In the genomic region with DNA sequence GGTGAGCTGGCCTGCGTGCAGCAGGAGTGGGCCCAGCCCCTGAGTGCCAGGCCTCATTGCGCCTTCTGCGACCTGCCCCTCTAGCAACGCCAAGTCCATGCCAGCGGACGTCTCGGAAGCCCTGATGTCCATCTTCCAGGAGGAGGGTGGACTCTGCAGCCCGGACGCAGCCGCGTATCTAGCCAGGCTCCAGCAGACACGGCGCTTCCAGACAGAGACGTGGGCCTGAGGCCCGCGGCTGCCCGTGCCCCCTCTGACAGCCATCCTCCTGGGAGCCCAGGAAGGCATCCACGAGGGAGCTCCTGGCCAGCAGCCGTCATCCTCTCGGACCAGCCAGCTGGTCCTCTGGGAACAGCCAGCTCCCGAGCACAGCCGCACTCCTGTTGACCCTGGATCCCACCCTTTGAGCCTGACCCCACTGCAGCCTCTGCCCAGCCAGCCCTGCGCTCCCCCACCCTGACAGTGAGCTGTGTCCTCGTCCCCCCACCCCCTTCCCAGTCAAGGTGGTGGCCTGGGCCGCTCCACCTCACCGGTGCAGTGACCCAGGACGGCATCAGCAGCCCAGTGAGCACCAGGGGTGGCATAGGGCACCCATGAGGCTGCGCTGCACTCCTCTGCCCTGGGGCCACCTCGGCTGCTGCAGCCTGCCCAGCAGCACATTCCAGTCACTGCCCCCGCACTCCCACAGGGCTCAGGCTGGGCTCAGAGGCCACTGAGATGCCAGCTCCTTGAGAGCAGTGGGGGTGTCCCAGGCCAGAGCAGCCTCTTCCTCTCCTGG, we compare ENCODE assay signal across 16 cellular contexts. TPM values are rescaled to one million over a fixed set of nuclear protein-coding genes. Genes with fewer than 3 reads are reported as not detected.
A peak's percentile ranks its signal among the peaks of the same experiment; 100 is the strongest.
DNase-seq lines count a peak whose midpoint lies in the region; ATAC-seq, FAIRE-seq and TF ChIP-seq lines count a peak whose summit lies in the region.
"Had no signal": no experiment of that assay in that cellular context is flagged by ENCODE, and none has a peak within 500 bp of the region (broad histone marks: within the 10 kb centered on the region; RNA-seq: fewer than 3 reads in every experiment).

No MANE protein-coding gene starts in this region.

- peaks cover 18% of the 10 kb centered on the region; the same call in 2 of the 3 replicates for H3K79me2 ChIP-seq in K562 (ENCODE audit: control insufficient read depth, insufficient read depth, low read length)

- no peak for TF ChIP-seq POLR2A in K562 (conservative IDR thresholded peaks at IDR 0.05)

- no peak for ATAC-seq in K562
- no peak for ATAC-seq in SK-N-SH treated with all-trans-retinoic acid at 6 μM for 48 hours
- ATAC-seq in GM21717 (IDR thresholded peaks at IDR 0.05; ENCODE audit: unreplicated experiment) = no peak
- ATAC-seq: CD8-positive, alpha-beta T cell had no signal

- TF ChIP-seq EP300 in K562 (IDR thresholded peaks at IDR 0.05; ENCODE audit: low read length) = no peak

- CTCF ChIA-PET in K562 (lab: Yijun Ruan, JAX; ENCODE audit: low intra/inter-chr PET ratio) = no interaction called here

- peaks cover 35% of the 10 kb centered on the region; the same call in 2 of the 3 replicates for H3K36me3 ChIP-seq in K562 (ENCODE audit: control insufficient read depth, insufficient read depth, low read length)
- H3K36me3 ChIP-seq: colonic mucosa had no signal

- 92% methylated on average over 24 of the region's 30 CpGs for WGBS in K562 (ENCODE audit: insufficient coverage, low coverage, missing lambda C conversion rate)

- FAIRE-seq in K562 (lab: Jason Lieb, UNC) = no peak
- FAIRE-seq: A549, frontal cortex had no signal

- H3K27me3 ChIP-seq in K562 (ENCODE audit: control insufficient read depth in 2 of 2, insufficient read depth in 2 of 2, low read length in 2 of 2) = no peaks in the 10 kb centered on the region
- H3K27me3 ChIP-seq: colonic mucosa, SJSA1 had no signal

- BruUV-seq in K562 (replicated peaks; lab: Mats Ljungman, UMichigan) = no TSS peak

- no peak overlapping the region for H2AFZ ChIP-seq in K562 (ENCODE audit: low read depth, low read length)

- in situ Hi-C loops in K562 (cut with MboI) = no loop called here

- H3K27ac ChIP-seq in 22Rv1 (peak overlapping the region; percentile 97), K562 (ENCODE audit: extremely low read depth, low read depth, low read length) (no peak overlapping the region)
- H3K27ac ChIP-seq: A549, SJSA1 had no signal

- H4K20me1 ChIP-seq in K562 (replicated peaks; ENCODE audit: control insufficient read depth, insufficient read depth, low read length) = peaks cover 2% of the 10 kb centered on the region; the same call in 1 of the 2 replicates

- H3K9me3 ChIP-seq in K562 (replicated peaks; ENCODE audit: control insufficient read depth, insufficient read depth, low read depth, low read length) = no peaks in the 10 kb centered on the region
- H3K9me3 ChIP-seq: A549, colonic mucosa, left lung, SJSA1 had no signal

- TF ChIP-seq CTCF in 22Rv1 (IDR thresholded peaks at IDR 0.05) = no peak
- no peak for TF ChIP-seq CTCF in K562 (IDR thresholded peaks at IDR 0.05 in 2 of 3, conservative IDR thresholded peaks at IDR 0.05 in 1 of 3; ENCODE audit: insufficient read depth in 2 of 3, low read depth in 1 of 3, low read length in 3 of 3)

- TF ChIP-seq RAD21 in K562 (CRISPR knock-in tag; conservative IDR thresholded peaks at IDR 0.05 in 1 of 2, IDR thresholded peaks at IDR 0.05 in 1 of 2) = no peak

- H3K4me1 ChIP-seq in K562 (replicated peaks in 1 of 2; ENCODE audit: control insufficient read depth in 2 of 2, insufficient read depth in 2 of 2, low read length in 2 of 2) = peaks cover 27 to 88% of the 10 kb centered on the region in 2 experiments

- H3K4me2 ChIP-seq in K562 (ENCODE audit: insufficient read depth, low read length) = no peak overlapping the region; the same call in 1 of the 2 replicates
- H3K4me2 ChIP-seq: A549 had no signal

- no peak for DNase-seq in K562 (ENCODE audit: extremely low read depth in 1 of 4, low spot score in 3 of 4)
- DNase-seq: activated CD8-positive, alpha-beta memory T cell treated with anti-CD3 and anti-CD28 coated beads, Interleukin-2, amount 50 U/mL, for 4 hours; activated naive CD4-positive, alpha-beta T cell treated with Interleukin-2 at 50 U/mL for 16 hours; CD8-positive, alpha-beta T cell; DMS79 treated with DMSO at 0.1 percent for 48 hours; NCI-H187 treated with DMSO at 0.1 percent for 48 hours; occipital lobe; T-helper 9 cell had no signal

- intact Hi-C loops in K562 (cut with micrococcal nuclease) = no loop called here

- no peaks in the 10 kb centered on the region for H3K9me1 ChIP-seq in K562 (ENCODE audit: control insufficient read depth, insufficient read depth, low read length)

- POLR2A ChIA-PET in K562 (lab: Yijun Ruan, JAX) = interaction anchor here (0.6 to 1.6 kb wide), 6 partner anchors 10 to 89 kb away, joined by 3 to 5 read pairs (median 4); no protein-coding TSS in a partner anchor

- no peak overlapping the region for H3K4me3 ChIP-seq in K562
- H3K4me3 ChIP-seq: A549, SJSA1 had no signal

- peak overlapping the region in 1 of 2 experiments; percentile 92; a peak in 2 of 4 replicates for H3K9ac ChIP-seq in K562 (ENCODE audit: insufficient read depth in 1 of 2, low read depth in 2 of 2, low read length in 2 of 2)

RNA-seq across cellular contexts. Expression of gene RNF208, which starts 5.7 kb away (rescaled TPM):
- 0.97 and 2.3 TPM in 2 replicates for total RNA-seq in K562 (2011; cell fraction: chromatin; rRNA removed; ENCODE audit: low replicate concordance)
- 2.1 and 2.3 TPM in 2 replicates for total RNA-seq in K562 (2011; cell fraction: nucleolus; rRNA removed)
- total RNA-seq in K562 (2011; cell fraction: nucleoplasm; rRNA removed) = 0.61 and 1.8 TPM in 2 replicates
- total RNA-seq in K562 (2014; rRNA removed) (0.50 and 0.90 TPM in 2 replicates), K562 (2014; rRNA removed; fragmentation: Illumina TruSeq; extraction: Trizol) (not detected in 2 replicates), K562 (2015; rRNA removed; fragmentation: Illumina TruSeq; extraction: Trizol) (0.47 and 0.49 TPM in 2 replicates), K562 (2021) (6.6 and 6.9 TPM in 2 replicates)
- polyA plus RNA-seq in K562 (2011; rRNA removed) (0.15 and 1.3 TPM in 2 replicates), K562 (2014; fragmentation: Illumina TruSeq; extraction: Trizol) (0.62 and 2.4 TPM in 2 replicates), K562 (2014; fragmentation: Nextera tagmentation; extraction: Ambion mirVana) (under 1 TPM in 1 of 2 experiments, not detected in 1; 0.18 TPM), K562 (2014; rRNA removed) (3.1 and 5.1 TPM in 2 replicates)
- 0.40 and 1.2 TPM in 2 replicates for polyA plus RNA-seq in K562 (2011; cell fraction: cytosol; rRNA removed)
- polyA plus RNA-seq in K562 (2011; cell fraction: nucleus; rRNA removed) = 9.0 and 9.2 TPM in 2 replicates
- 6.0 and 7.9 TPM in 2 replicates for polyA plus RNA-seq in K562 (2012)
- not detected in 2 replicates for polyA minus RNA-seq in K562 (2011; rRNA and poly(A)+ RNA removed)
- polyA minus RNA-seq in K562 (2011; cell fraction: cytosol; rRNA and poly(A)+ RNA removed) = 2.1 and 3.4 TPM in 2 replicates
- 0.78 and 0.81 TPM in 2 replicates for polyA minus RNA-seq in K562 (2011; cell fraction: nucleus; rRNA and poly(A)+ RNA removed)
- total RNA-seq: SJSA1 had no signal

RNA-seq across cellular contexts. Expression of gene CYSRT1, which starts 8.6 kb away (rescaled TPM):
- 1.2 TPM in 1 of 2 replicates, not detected in the other for total RNA-seq in K562 (2011; cell fraction: chromatin; rRNA removed; ENCODE audit: low replicate concordance)
- 0.92 and 1.2 TPM in 2 replicates for total RNA-seq in K562 (2011; cell fraction: nucleolus; rRNA removed)
- 0.46 and 0.51 TPM in 2 replicates for total RNA-seq in K562 (2011; cell fraction: nucleoplasm; rRNA removed)
- 0.41 and 0.73 TPM in 2 replicates for total RNA-seq in K562 (2014; rRNA removed)
- total RNA-seq in K562 (2014; rRNA removed; fragmentation: Illumina TruSeq; extraction: Trizol) = not detected in 2 replicates
- total RNA-seq in K562 (2015; rRNA removed; fragmentation: Illumina TruSeq; extraction: Trizol) = 0.22 and 0.60 TPM in 2 replicates
- total RNA-seq in K562 (2021) = 0.22 and 0.60 TPM in 2 replicates
- 0.24 and 0.91 TPM in 2 replicates for polyA plus RNA-seq in K562 (2011; rRNA removed)
- 0.66 and 2.3 TPM in 2 replicates for polyA plus RNA-seq in K562 (2011; cell fraction: cytosol; rRNA removed)
- polyA plus RNA-seq in K562 (2011; cell fraction: nucleus; rRNA removed) = 0.42 and 0.61 TPM in 2 replicates
- 0.47 and 1.4 TPM in 2 replicates for polyA plus RNA-seq in K562 (2012)
- polyA plus RNA-seq in K562 (2014; fragmentation: Illumina TruSeq; extraction: Trizol) = 0.32 TPM in 1 of 2 replicates, not detected in the other
- under 1 TPM in 1 of 2 experiments, not detected in 1; 0.04 TPM for polyA plus RNA-seq in K562 (2014; fragmentation: Nextera tagmentation; extraction: Ambion mirVana)
- polyA plus RNA-seq in K562 (2014; rRNA removed) = 0.15 and 1.4 TPM in 2 replicates
- polyA minus RNA-seq in K562 (2011; rRNA and poly(A)+ RNA removed) = 0.32 TPM in 1 of 2 replicates, not detected in the other
- not detected in 2 replicates for polyA minus RNA-seq in K562 (2011; cell fraction: cytosol; rRNA and poly(A)+ RNA removed)
- polyA minus RNA-seq in K562 (2011; cell fraction: nucleus; rRNA and poly(A)+ RNA removed) = 0.54 and 0.56 TPM in 2 replicates
- total RNA-seq: occipital lobe had no signal

RNA-seq across cellular contexts. Expression of gene NDOR1, which starts 10.9 kb away (rescaled TPM):
- 31.8 and 95.9 TPM in 2 replicates for total RNA-seq in K562 (2011; cell fraction: chromatin; rRNA removed; ENCODE audit: low replicate concordance)
- total RNA-seq in K562 (2011; cell fraction: nucleolus; rRNA removed) = 71.7 and 83.3 TPM in 2 replicates
- 36.2 and 42.8 TPM in 2 replicates for total RNA-seq in K562 (2011; cell fraction: nucleoplasm; rRNA removed)
- total RNA-seq in K562 (2014; rRNA removed) (15.7 and 30.2 TPM in 2 replicates), K562 (2014; rRNA removed; fragmentation: Illumina TruSeq; extraction: Trizol) (1.9 and 2.7 TPM in 2 replicates), K562 (2015; rRNA removed; fragmentation: Illumina TruSeq; extraction: Trizol) (11.0 and 11.3 TPM in 2 replicates), K562 (2021) (32.6 and 36.9 TPM in 2 replicates)
- polyA plus RNA-seq in K562 (2011; rRNA removed) (5.6 and 11.5 TPM in 2 replicates), K562 (2014; fragmentation: Illumina TruSeq; extraction: Trizol) (6.9 and 17.5 TPM in 2 replicates), K562 (2014; fragmentation: Nextera tagmentation; extraction: Ambion mirVana) (under 1 TPM; 0.06 TPM), K562 (2014; rRNA removed) (30.4 and 35.0 TPM in 2 replicates)
- polyA plus RNA-seq in K562 (2011; cell fraction: cytosol; rRNA removed) = 11.3 and 23.7 TPM in 2 replicates
- polyA plus RNA-seq in K562 (2011; cell fraction: nucleus; rRNA removed) = 96.9 and 166 TPM in 2 replicates
- polyA plus RNA-seq in K562 (2012) = 19.8 and 29.6 TPM in 2 replicates
- polyA minus RNA-seq in K562 (2011; rRNA and poly(A)+ RNA removed) = 1.0 and 2.7 TPM in 2 replicates
- polyA minus RNA-seq in K562 (2011; cell fraction: cytosol; rRNA and poly(A)+ RNA removed) = 9.8 and 12.8 TPM in 2 replicates
- polyA minus RNA-seq in K562 (2011; cell fraction: nucleus; rRNA and poly(A)+ RNA removed) = 16.9 and 17.4 TPM in 2 replicates

RNA-seq across cellular contexts. Expression of gene RNF224, which starts 10.9 kb away (rescaled TPM):
- 0.25 TPM in 1 of 2 replicates, not detected in the other for total RNA-seq in K562 (2011; cell fraction: chromatin; rRNA removed; ENCODE audit: low replicate concordance)
- total RNA-seq in K562 (2011; cell fraction: nucleolus; rRNA removed) = 0.17 and 0.26 TPM in 2 replicates
- total RNA-seq in K562 (2011; cell fraction: nucleoplasm; rRNA removed) = not detected in 2 replicates
- total RNA-seq in K562 (2014; rRNA removed) (0.16 TPM in 1 of 2 replicates, not detected in the other), K562 (2014; rRNA removed; fragmentation: Illumina TruSeq; extraction: Trizol) (not detected in 2 replicates), K562 (2015; rRNA removed; fragmentation: Illumina TruSeq; extraction: Trizol) (not detected in 2 replicates), K562 (2021) (not detected in 2 replicates)
- polyA plus RNA-seq in K562 (2011; rRNA removed) (0.04 TPM in 1 of 2 replicates, not detected in the other), K562 (2014; fragmentation: Illumina TruSeq; extraction: Trizol) (not detected in 2 replicates), K562 (2014; fragmentation: Nextera tagmentation; extraction: Ambion mirVana) (not detected), K562 (2014; rRNA removed) (not detected in 2 replicates)
- polyA plus RNA-seq in K562 (2011; cell fraction: cytosol; rRNA removed) = 0.18 TPM in 1 of 2 replicates, not detected in the other
- 0.10 and 0.16 TPM in 2 replicates for polyA plus RNA-seq in K562 (2011; cell fraction: nucleus; rRNA removed)
- polyA plus RNA-seq in K562 (2012) = 0.25 and 0.58 TPM in 2 replicates
- polyA minus RNA-seq in K562 (2011; rRNA and poly(A)+ RNA removed) = not detected in 2 replicates
- polyA minus RNA-seq in K562 (2011; cell fraction: cytosol; rRNA and poly(A)+ RNA removed) = not detected in 2 replicates
- polyA minus RNA-seq in K562 (2011; cell fraction: nucleus; rRNA and poly(A)+ RNA removed) = not detected in 2 replicates
- total RNA-seq: CD8-positive, alpha-beta T cell; colonic mucosa; frontal cortex; occipital lobe; SJSA1 had no signal

RNA-seq across cellular contexts. Expression of gene TMEM203, which starts 10.9 kb away (rescaled TPM):
- 27.1 and 46.3 TPM in 2 replicates for total RNA-seq in K562 (2011; cell fraction: chromatin; rRNA removed; ENCODE audit: low replicate concordance)
- 44.2 and 58.9 TPM in 2 replicates for total RNA-seq in K562 (2011; cell fraction: nucleolus; rRNA removed)
- 51.0 and 55.5 TPM in 2 replicates for total RNA-seq in K562 (2011; cell fraction: nucleoplasm; rRNA removed)
- total RNA-seq in K562 (2014; rRNA removed) (37.6 and 56.5 TPM in 2 replicates), K562 (2014; rRNA removed; fragmentation: Illumina TruSeq; extraction: Trizol) (34.2 and 35.7 TPM in 2 replicates), K562 (2015; rRNA removed; fragmentation: Illumina TruSeq; extraction: Trizol) (37.4 and 38.2 TPM in 2 replicates), K562 (2021) (59.5 and 64.2 TPM in 2 replicates)
- polyA plus RNA-seq in K562 (2011; rRNA removed) (40.5 and 45.9 TPM in 2 replicates), K562 (2014; fragmentation: Illumina TruSeq; extraction: Trizol) (38.7 and 46.8 TPM in 2 replicates), K562 (2014; fragmentation: Nextera tagmentation; extraction: Ambion mirVana) (10 to 100 TPM in 1 of 2 experiments, 1 to 10 TPM in 1; 8.8 to 13.6 TPM), K562 (2014; rRNA removed) (38.2 and 47.5 TPM in 2 replicates)
- polyA plus RNA-seq in K562 (2011; cell fraction: cytosol; rRNA removed) = 47.5 and 60.9 TPM in 2 replicates
- polyA plus RNA-seq in K562 (2011; cell fraction: nucleus; rRNA removed) = 30.9 and 31.8 TPM in 2 replicates
- 38.7 and 41.5 TPM in 2 replicates for polyA plus RNA-seq in K562 (2012)
- 25.8 and 27.5 TPM in 2 replicates for polyA minus RNA-seq in K562 (2011; rRNA and poly(A)+ RNA removed)
- 20.5 and 26.1 TPM in 2 replicates for polyA minus RNA-seq in K562 (2011; cell fraction: cytosol; rRNA and poly(A)+ RNA removed)
- polyA minus RNA-seq in K562 (2011; cell fraction: nucleus; rRNA and poly(A)+ RNA removed) = 11.0 and 18.3 TPM in 2 replicates
